Comparison of ENCODE assay signal across 17 cellular contexts in genomic region chr2:128547667-128548066, GRCh38.
DNase-seq lines count a peak whose midpoint lies in the region; ATAC-seq, FAIRE-seq and TF ChIP-seq lines count a peak whose summit lies in the region.
"Had no signal": no experiment of that assay in that cellular context is flagged by ENCODE, and none has a peak within 500 bp of the region (broad histone marks: within the 10 kb centered on the region; RNA-seq: fewer than 3 reads in every experiment).

No MANE protein-coding gene starts in this region.

- TF ChIP-seq POLR2A in spleen (IDR thresholded peaks at IDR 0.05), result no peak

- ATAC-seq in SK-N-SH treated with all-trans-retinoic acid at 6 μM for 48 hours (no peak), natural killer cell (no peak), HG03159 (IDR thresholded peaks at IDR 0.05; ENCODE audit: unreplicated experiment) (no peak)
- ATAC-seq: GM12878, HCT116 had no signal

- H3K27ac Mint-ChIP-seq in osteocyte (ENCODE audit: unreplicated experiment) (no peak overlapping the region), natural killer cell (no peak overlapping the region)
- H3K27ac Mint-ChIP-seq: CD4-positive, CD25-positive, alpha-beta regulatory T cell had no signal

- H3K9me3 Mint-ChIP-seq in osteocyte (ENCODE audit: unreplicated experiment) (peaks cover 2% of the 10 kb centered on the region), natural killer cell (peaks cover 0 to 10% of the 10 kb centered on the region in 2 donors)

- H3K4me1 Mint-ChIP-seq in osteocyte (ENCODE audit: unreplicated experiment), result peaks cover 27% of the 10 kb centered on the region
- H3K4me1 Mint-ChIP-seq in natural killer cell, result no peaks in the 10 kb centered on the region
- H3K4me1 Mint-ChIP-seq: CD4-positive, CD25-positive, alpha-beta regulatory T cell had no signal

- no peak overlapping the region for H3K9ac ChIP-seq in kidney (ENCODE audit: low read length in 2 of 2)
- H3K9ac ChIP-seq: BLaER1 treated with 17β-estradiol and CSF1 and Interleukin-3, amounts not matched to agents 10 nM and 100 nM; GM23248 had no signal

- 61 to 80% (median 71%) methylated on average over 3 of the region's 3 CpGs for WGBS in spleen, 5 donors

- no peak for TF ChIP-seq CTCF in kidney (IDR thresholded peaks at IDR 0.05; ENCODE audit: borderline replicate concordance, extremely low read depth, insufficient read depth)
- TF ChIP-seq CTCF in osteocyte (IDR thresholded peaks at IDR 0.05), result no peak
- TF ChIP-seq CTCF in spleen (IDR thresholded peaks at IDR 0.05 in 8 of 11, conservative IDR thresholded peaks at IDR 0.05 in 3 of 11), result no peak
- TF ChIP-seq CTCF in natural killer cell (IDR thresholded peaks at IDR 0.05), result no peak

- no peaks in the 10 kb centered on the region for H3K9me3 ChIP-seq in kidney (ENCODE audit: control insufficient read depth in 1 of 2, low read length in 2 of 2)
- no peaks in the 10 kb centered on the region for H3K9me3 ChIP-seq in spleen
- H3K9me3 ChIP-seq: BLaER1 treated with 17β-estradiol and CSF1 and Interleukin-3, amounts not matched to agents 10 nM and 100 nM had no signal

- H3K4me1 ChIP-seq in kidney (ENCODE audit: control insufficient read depth in 1 of 2, insufficient read depth in 1 of 2, low read depth in 1 of 2, low read length in 2 of 2) (no peaks in the 10 kb centered on the region), spleen (peaks cover 0 to 23% (median 11%) of the 10 kb centered on the region in 6 donors)

- H3K36me3 ChIP-seq in kidney (ENCODE audit: control insufficient read depth in 1 of 2, insufficient read depth in 2 of 2, low read length in 2 of 2) (no peaks in the 10 kb centered on the region), spleen (no peaks in the 10 kb centered on the region)
- H3K36me3 ChIP-seq: BLaER1 treated with 17β-estradiol and CSF1 and Interleukin-3, amounts not matched to agents 10 nM and 100 nM had no signal

- FAIRE-seq in kidney (lab: Jason Lieb, UNC), result no peak
- FAIRE-seq: GM12878, GM18507, H54 had no signal

- H3K36me3 Mint-ChIP-seq in osteocyte (ENCODE audit: unreplicated experiment) (no peaks in the 10 kb centered on the region), natural killer cell (no peaks in the 10 kb centered on the region)
- H3K36me3 Mint-ChIP-seq: CD4-positive, CD25-positive, alpha-beta regulatory T cell had no signal

- DNase-seq in ELF-1 (ENCODE audit: low read depth, low spot score) (peak; percentile 96), kidney (peak; percentile 10), osteocyte (ENCODE audit: extremely low spot score, unreplicated experiment) (peak; percentile 46), spleen (peak; percentile 35), natural killer cell (no peak)
- DNase-seq: ACHN; Calu3; CD4-positive, CD25-positive, alpha-beta regulatory T cell; DMS 273 treated with DMSO at 0.1 percent for 48 hours; GM23248 had no signal

- H3K4me3 ChIP-seq in kidney (ENCODE audit: low read length in 2 of 2) (no peak overlapping the region), spleen (no peak overlapping the region)
- H3K4me3 ChIP-seq: BLaER1 treated with 17β-estradiol and CSF1 and Interleukin-3, amounts not matched to agents 10 nM and 100 nM; GM12878; GM23248 had no signal

- intact Hi-C loops in kidney (cut with DNase I), result no loop called here
- intact Hi-C loops in spleen (cut with DNase I; ENCODE audit: low total_unique reads), result no loop called here
- intact Hi-C loops in natural killer cell (cut with micrococcal nuclease), result no loop called here

- H3K27ac ChIP-seq in kidney (ENCODE audit: low read depth in 2 of 2, low read length in 2 of 2) (no peak overlapping the region), spleen (no peak overlapping the region)
- H3K27ac ChIP-seq: BLaER1 treated with 17β-estradiol and CSF1 and Interleukin-3, amounts not matched to agents 10 nM and 100 nM; GM23248 had no signal

- H3K27me3 Mint-ChIP-seq in osteocyte (ENCODE audit: unreplicated experiment), result no peaks in the 10 kb centered on the region
- H3K27me3 Mint-ChIP-seq in natural killer cell (ENCODE audit: low read depth in 2 of 2), result no peaks in the 10 kb centered on the region

- H3K27me3 ChIP-seq in spleen (replicated peaks in 1 of 7), result no peaks in the 10 kb centered on the region
- H3K27me3 ChIP-seq: BLaER1 treated with 17β-estradiol and CSF1 and Interleukin-3, amounts not matched to agents 10 nM and 100 nM had no signal

- H3K4me3 Mint-ChIP-seq in osteocyte (ENCODE audit: unreplicated experiment) (no peak overlapping the region), natural killer cell (no peak overlapping the region)
- H3K4me3 Mint-ChIP-seq: CD4-positive, CD25-positive, alpha-beta regulatory T cell had no signal

TF ChIP-seq in SK-N-SH treated with all-trans-retinoic acid at 6 μM for 48 hours, 23 proteins besides CTCF, POLR2A, EP300 and RAD21:
- no peak for TF ChIP-seq ARNTL (CRISPR knock-in tag; IDR thresholded peaks at IDR 0.05; ENCODE audit: borderline replicate concordance, low read depth)
- no peak for TF ChIP-seq OSR1 (CRISPR knock-in tag; IDR thresholded peaks at IDR 0.05)
- TF ChIP-seq ZC3H10 (CRISPR knock-in tag; IDR thresholded peaks at IDR 0.05), result no peak
- TF ChIP-seq RARB (CRISPR knock-in tag; IDR thresholded peaks at IDR 0.05), result no peak
- TF ChIP-seq PPARA (CRISPR knock-in tag; IDR thresholded peaks at IDR 0.05; ENCODE audit: borderline replicate concordance), result no peak
- no peak for TF ChIP-seq POU6F1 (CRISPR knock-in tag; IDR thresholded peaks at IDR 0.05; ENCODE audit: borderline replicate concordance, low read depth)
- no peak for TF ChIP-seq ZFP3 (CRISPR knock-in tag; IDR thresholded peaks at IDR 0.05)
- TF ChIP-seq TSHZ2 (CRISPR knock-in tag; IDR thresholded peaks at IDR 0.05), result no peak
- no peak for TF ChIP-seq SNAI2 (CRISPR knock-in tag; IDR thresholded peaks at IDR 0.05)
- TF ChIP-seq ZNF565 (CRISPR knock-in tag; conservative IDR thresholded peaks at IDR 0.05; ENCODE audit: low read depth), result no peak
- TF ChIP-seq ZFP30 (CRISPR knock-in tag; IDR thresholded peaks at IDR 0.05), result no peak
- TF ChIP-seq ZNF70 (CRISPR knock-in tag; IDR thresholded peaks at IDR 0.05), result no peak
- no peak for TF ChIP-seq ISL1 (CRISPR knock-in tag; IDR thresholded peaks at IDR 0.05)
- TF ChIP-seq ZNF8 (CRISPR knock-in tag; IDR thresholded peaks at IDR 0.05), result no peak
- TF ChIP-seq TOX (CRISPR knock-in tag; IDR thresholded peaks at IDR 0.05; ENCODE audit: borderline replicate concordance), result no peak
- TF ChIP-seq CSDC2 (CRISPR knock-in tag; IDR thresholded peaks at IDR 0.05), result no peak
- no peak for TF ChIP-seq CSRNP3 (CRISPR knock-in tag; IDR thresholded peaks at IDR 0.05)
